8 cellular contexts compared by ENCODE assay signal in the genomic region with DNA sequence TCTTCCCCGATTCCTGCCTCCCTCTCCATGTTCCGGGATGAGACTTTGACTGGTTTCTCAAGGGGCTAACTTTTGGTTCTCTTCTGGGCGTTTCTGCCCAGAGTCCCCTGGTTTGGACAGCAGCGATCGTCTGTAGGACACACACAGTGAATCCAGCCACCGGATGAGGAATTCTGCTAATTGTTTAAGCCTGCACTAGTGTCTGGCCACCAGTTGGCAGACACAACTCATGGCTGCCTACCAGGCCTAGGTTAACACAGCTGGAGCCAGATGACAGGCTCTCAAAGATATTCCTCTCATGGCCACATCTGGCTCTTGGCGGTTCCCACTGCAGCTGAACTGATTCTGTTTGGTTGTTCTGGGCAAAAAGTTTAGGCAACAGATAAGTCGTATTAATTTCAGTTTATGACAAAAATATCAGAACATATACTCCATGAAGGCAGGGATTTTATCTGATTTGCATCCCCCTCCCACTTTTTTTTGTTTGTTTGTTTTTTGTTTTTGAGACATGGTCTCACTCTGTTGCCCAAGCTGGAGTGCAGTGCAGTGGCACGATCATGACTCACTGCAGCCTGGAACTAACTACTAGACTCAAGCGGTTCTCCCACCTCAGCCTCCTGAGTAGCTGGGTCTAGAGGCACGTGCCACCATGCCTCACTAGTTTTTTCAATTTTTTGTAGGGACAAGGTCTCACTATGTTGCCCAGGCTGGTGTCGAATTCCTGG.
A peak's percentile ranks its signal among the peaks of the same experiment; 100 is the strongest.
DNase-seq lines count a peak whose midpoint lies in the region; ATAC-seq, FAIRE-seq and TF ChIP-seq lines count a peak whose summit lies in the region.

No MANE protein-coding gene starts in this region.

- H2AFZ ChIP-seq in H1 (ENCODE audit: low read length) = no peak overlapping the region

- H3K9me3 ChIP-seq in HUES64 (ENCODE audit: insufficient read depth, low read depth, low read length) (no peaks in the 10 kb centered on the region), H1 (ENCODE audit: insufficient read depth in 2 of 2, low read depth in 1 of 2, low read length in 1 of 2) (no peaks in the 10 kb centered on the region)

- peak overlapping the region; percentile 18; the same call in 1 of the 2 replicates for H2BK15ac ChIP-seq in H1 (ENCODE audit: low read length)

- ATAC-seq in HG03469 (IDR thresholded peaks at IDR 0.05; ENCODE audit: unreplicated experiment) (no peak), HG03280 (IDR thresholded peaks at IDR 0.05; ENCODE audit: unreplicated experiment) (no peak)

- no peak overlapping the region for H4K8ac ChIP-seq in H1 (ENCODE audit: extremely low read depth, insufficient read depth, low read length)

- H3K79me2 ChIP-seq in H1 (ENCODE audit: control insufficient read depth in 1 of 2, insufficient read depth in 2 of 2, low read length in 2 of 2) = 0 out of 4 replicates have a peak, but pooled peaks cover 0 to 2% of the 10 kb centered on the region in 2 experiments

- H3K56ac ChIP-seq in H1 (replicated peaks; ENCODE audit: insufficient read length, low read depth, low read length) = no peak overlapping the region

- 0 out of 2 replicates have a peak overlapping the region, but pooled peaks have one; percentile 29 for H3K27ac ChIP-seq in HUES64 (ENCODE audit: low read depth, low read length)
- H3K27ac ChIP-seq in H1 (ENCODE audit: low read depth, low read length) = no peak overlapping the region

- POLR2A ChIA-PET in AG04449 (lab: Yijun Ruan, JAX) (no interaction called here), H1 (lab: Charles Lee; ENCODE audit: partially characterized antibody) (no interaction called here)

- H4K20me1 ChIP-seq in H1 (replicated peaks in 1 of 2; ENCODE audit: control insufficient read depth in 1 of 2, insufficient read depth in 2 of 2, low read length in 2 of 2) = no peaks in the 10 kb centered on the region

- no peak overlapping the region for H3K23ac ChIP-seq in H1 (ENCODE audit: insufficient read length)

- no peaks in the 10 kb centered on the region for H3K79me1 ChIP-seq in H1 (ENCODE audit: low read depth, low read length)

- H3K9ac ChIP-seq in HUES64 (ENCODE audit: low read depth, low read length) = no peak overlapping the region
- no peak overlapping the region for H3K9ac ChIP-seq in H1 (replicated peaks in 1 of 4; ENCODE audit: extremely low read depth in 1 of 4, low read depth in 3 of 4, low read length in 3 of 4)

- no peak overlapping the region for H2BK12ac ChIP-seq in H1 (ENCODE audit: low read depth, low read length)

- H3K4me1 ChIP-seq in HUES64 (ENCODE audit: insufficient read depth, low read length) = peaks cover 36% of the 10 kb centered on the region
- H3K4me1 ChIP-seq in H1 (replicated peaks in 1 of 4; ENCODE audit: control insufficient read depth in 3 of 4, insufficient read depth in 4 of 4, low read length in 3 of 4) = peaks cover 0 to 13% (median 6%) of the 10 kb centered on the region in 4 experiments; a peak in 4 of 7 replicates

- H3K23me2 ChIP-seq in H1 (ENCODE audit: low read depth, low read length) = no peaks in the 10 kb centered on the region

- no peak for FAIRE-seq in H1 (lab: Jason Lieb, UNC)

- H2AK5ac ChIP-seq in H1 (ENCODE audit: low read depth, low read length) = no peak overlapping the region

- TF ChIP-seq CTCF in AG04449 (IDR thresholded peaks at IDR 0.05; ENCODE audit: insufficient read depth, low read length, missing control alignments) (peak; percentile 16), H1 (IDR thresholded peaks at IDR 0.05; ENCODE audit: control extremely low read depth in 1 of 3, insufficient read depth in 1 of 3, low read depth in 1 of 3, low read length in 3 of 3) (peak; percentile 0 to 31 (median 13); a peak in 3 of 4 replicates)

- DNase-seq in AG04449 (ENCODE audit: low read depth, low spot score) (no peak), H1 (ENCODE audit: low read depth in 1 of 2, low spot score in 2 of 2) (no peak), mucosa of gallbladder (ENCODE audit: low spot score) (peak; percentile 27), cerebellar cortex (ENCODE audit: low spot score) (no peak), activated T-cell treated with anti-CD3 and anti-CD28 coated beads for 4 hours (no peak)

- no peak overlapping the region for H2BK20ac ChIP-seq in H1 (ENCODE audit: low read length)

- no peak overlapping the region for H2BK5ac ChIP-seq in H1 (ENCODE audit: low read depth, low read length)

- no peak overlapping the region for H3K4me2 ChIP-seq in H1 (ENCODE audit: insufficient read depth in 1 of 2, low read depth in 2 of 2, low read length in 2 of 2)

- H2BK120ac ChIP-seq in H1 (replicated peaks; ENCODE audit: low read depth, low read length) = no peak overlapping the region

- TF ChIP-seq POLR2A in H1 (IDR thresholded peaks at IDR 0.05; ENCODE audit: control extremely low read depth in 1 of 2, low read depth in 2 of 2, low read length in 2 of 2) = no peak

- H3K14ac ChIP-seq in H1 (ENCODE audit: insufficient read length) = no peak overlapping the region

- H3K36me3 ChIP-seq in HUES64 (ENCODE audit: insufficient read depth, low read length) (no peaks in the 10 kb centered on the region), H1 (ENCODE audit: control insufficient read depth in 2 of 4, insufficient read depth in 4 of 4, low read length in 3 of 4) (no peaks in the 10 kb centered on the region)

- H3K27me3 ChIP-seq in HUES64 (ENCODE audit: insufficient read depth, low read length) (no peaks in the 10 kb centered on the region), H1 (replicated peaks in 1 of 4; ENCODE audit: control insufficient read depth in 3 of 4, extremely low read depth in 1 of 4, insufficient read depth in 3 of 4, low read length in 3 of 4) (no peaks in the 10 kb centered on the region)

- TF ChIP-seq EP300 in H1 (IDR thresholded peaks at IDR 0.05; ENCODE audit: borderline replicate concordance in 1 of 2, low read depth in 2 of 2, low read length in 2 of 2) = no peak

- H3K4ac ChIP-seq in H1 (replicated peaks; ENCODE audit: insufficient read length, low read depth, low read length) = no peak overlapping the region

- H4K91ac ChIP-seq in H1 (replicated peaks; ENCODE audit: insufficient read length, low read length) = peak overlapping the region; percentile 17

- WGBS in HUES64 = 88% methylated on average over 11 of the region's 12 CpGs
- WGBS in H1 (ENCODE audit: extremely low coverage in 1 of 2, insufficient coverage in 1 of 2, insufficient read length in 1 of 2, insufficient replicate concordance in 2 of 2, low coverage in 1 of 2, low lambda C conversion rate in 2 of 2, missing lambda C conversion rate in 1 of 2), 2 experiments = 88% methylated on average over 12 of the region's 12 CpGs; no CpG with 5 or more reads in 1 of the 2 experiments

- H3K18ac ChIP-seq in H1 (ENCODE audit: extremely low read depth, low read length) = no peak overlapping the region

- peak; percentile 29 to 41 for TF ChIP-seq RAD21 in H1 (IDR thresholded peaks at IDR 0.05 in 1 of 2, conservative IDR thresholded peaks at IDR 0.05 in 1 of 2; ENCODE audit: low read depth in 2 of 2, low read length in 2 of 2)

- no peak overlapping the region for H3K4me3 ChIP-seq in AG04449 (ENCODE audit: low read depth, low read length)
- no peak overlapping the region for H3K4me3 ChIP-seq in HUES64 (ENCODE audit: low read length)
- H3K4me3 ChIP-seq in H1 (ENCODE audit: extremely low read depth in 1 of 4, insufficient read depth in 2 of 4, low read depth in 3 of 4, low read length in 4 of 4) = no peak overlapping the region

- H4K5ac ChIP-seq in H1 (ENCODE audit: insufficient read length, low read depth, low read length) = no peak overlapping the region

- CTCF ChIA-PET in AG04449 (lab: Yijun Ruan, JAX) (no interaction called here), H1 (lab: Charles Lee; ENCODE audit: partially characterized antibody) (no interaction called here)

TF ChIP-seq in H1, 55 proteins besides CTCF, POLR2A, EP300 and RAD21:
- TF ChIP-seq RFX5 (IDR thresholded peaks at IDR 0.05; ENCODE audit: borderline replicate concordance, low read depth, low read length) (no peak), SIX5 (IDR thresholded peaks at IDR 0.05; ENCODE audit: low read depth, low read length) (no peak), SUZ12 (IDR thresholded peaks at IDR 0.05; ENCODE audit: low read length) (no peak), ASH2L (IDR thresholded peaks at IDR 0.05; ENCODE audit: low read length) (no peak), JUND (IDR thresholded peaks at IDR 0.05; ENCODE audit: low read length) (no peak), KDM4A (IDR thresholded peaks at IDR 0.05; ENCODE audit: low read depth, low read length, severe bottlenecking) (no peak), CTBP2 (IDR thresholded peaks at IDR 0.05; ENCODE audit: borderline replicate concordance, insufficient read depth, insufficient read length, low read length) (no peak), SRF (IDR thresholded peaks at IDR 0.05; ENCODE audit: low read depth, low read length) (no peak), RXRA (IDR thresholded peaks at IDR 0.05; ENCODE audit: insufficient read depth, low read depth, low read length) (no peak), HDAC6 (IDR thresholded peaks at IDR 0.05; ENCODE audit: low read depth, low read length) (no peak), SAP30 (IDR thresholded peaks at IDR 0.05; ENCODE audit: insufficient read depth, insufficient replicate concordance, low read length) (no peak), TCF12 (IDR thresholded peaks at IDR 0.05; ENCODE audit: low read depth, low read length) (no peak), EGR1 (IDR thresholded peaks at IDR 0.05; ENCODE audit: borderline replicate concordance, low read depth, low read length) (no peak), BACH1 (IDR thresholded peaks at IDR 0.05; ENCODE audit: low read length) (no peak), BRCA1 (IDR thresholded peaks at IDR 0.05; ENCODE audit: low read depth, low read length) (no peak), EZH2 (IDR thresholded peaks at IDR 0.05; ENCODE audit: low read depth, low read length, severe bottlenecking) (no peak), GABPA (IDR thresholded peaks at IDR 0.05; ENCODE audit: borderline replicate concordance, insufficient read depth, low read length) (no peak)
- TF ChIP-seq, protein P1, sequence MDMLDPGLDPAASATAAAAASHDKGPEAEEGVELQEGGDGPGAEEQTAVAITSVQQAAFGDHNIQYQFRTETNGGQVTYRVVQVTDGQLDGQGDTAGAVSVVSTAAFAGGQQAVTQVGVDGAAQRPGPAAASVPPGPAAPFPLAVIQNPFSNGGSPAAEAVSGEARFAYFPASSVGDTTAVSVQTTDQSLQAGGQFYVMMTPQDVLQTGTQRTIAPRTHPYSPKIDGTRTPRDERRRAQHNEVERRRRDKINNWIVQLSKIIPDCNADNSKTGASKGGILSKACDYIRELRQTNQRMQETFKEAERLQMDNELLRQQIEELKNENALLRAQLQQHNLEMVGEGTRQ (IDR thresholded peaks at IDR 0.05; ENCODE audit: low read length) = no peak
